In genomic region chr1:226181996-226182714, GRCh38 we compare ENCODE assay signal across 1 cellular context.
A peak's percentile ranks its signal among the peaks of the same experiment; 100 is the strongest.
TF ChIP-seq lines count a peak whose summit lies in the region.

No MANE protein-coding gene starts in this region.

TF ChIP-seq in K562, 482 proteins besides CTCF, POLR2A, EP300 and RAD21 (continued from another document and continues in another):
- no peak for TF ChIP-seq TEAD1 (CRISPR knock-in tag; IDR thresholded peaks at IDR 0.05)
- peak; percentile 99 for TF ChIP-seq NFIC (IDR thresholded peaks at IDR 0.05)
- 0 out of 2 replicates have a peak, but pooled peaks have one; percentile 15 for TF ChIP-seq NBN (IDR thresholded peaks at IDR 0.05; ENCODE audit: low read depth)
- TF ChIP-seq MLLT1 (IDR thresholded peaks at IDR 0.05): 0 out of 4 replicates have a peak, but pooled peaks of 1 of the 2 experiments have one; percentile 33
- no peak for TF ChIP-seq FOXM1 (IDR thresholded peaks at IDR 0.05; ENCODE audit: low read depth)
- 0 out of 2 replicates have a peak, but pooled peaks have one; percentile 41 for TF ChIP-seq FOXM1 (CRISPR knock-in tag; IDR thresholded peaks at IDR 0.05; ENCODE audit: low read depth)
- no peak for TF ChIP-seq MBD2 (IDR thresholded peaks at IDR 0.05; ENCODE audit: borderline replicate concordance, low read depth)
- no peak for TF ChIP-seq ZNF134 (CRISPR knock-in tag; conservative IDR thresholded peaks at IDR 0.05)
- TF ChIP-seq ZC3H8 (IDR thresholded peaks at IDR 0.05): no peak
- TF ChIP-seq BHLHE40 (IDR thresholded peaks at IDR 0.05; ENCODE audit: low read length): peak; percentile 55; the same call in 1 of the 2 replicates
- no peak for TF ChIP-seq CHD4 (IDR thresholded peaks at IDR 0.05; ENCODE audit: insufficient read depth, insufficient replicate concordance, low read depth, low read length, poor library complexity, severe bottlenecking)
- peak; percentile 98 for TF ChIP-seq ZNF384 (IDR thresholded peaks at IDR 0.05; ENCODE audit: low read depth, low read length)
- 0 out of 2 replicates have a peak, but pooled peaks have one; percentile 17 for TF ChIP-seq EGR1 (conservative IDR thresholded peaks at IDR 0.05)
- TF ChIP-seq PHF8 (IDR thresholded peaks at IDR 0.05; ENCODE audit: borderline replicate concordance, low read length): no peak
- no peak for TF ChIP-seq CREB5 (CRISPR knock-in tag; IDR thresholded peaks at IDR 0.05)
- TF ChIP-seq TEAD4 (IDR thresholded peaks at IDR 0.05; ENCODE audit: low read length): 0 out of 2 replicates have a peak, but pooled peaks have one; percentile 19
- TF ChIP-seq TEAD4 (CRISPR knock-in tag; IDR thresholded peaks at IDR 0.05; ENCODE audit: borderline replicate concordance): no peak
- peak; percentile 95 for TF ChIP-seq ZNF263 (CRISPR knock-in tag; IDR thresholded peaks at IDR 0.05; ENCODE audit: borderline replicate concordance)
- TF ChIP-seq SMARCA4 (IDR thresholded peaks at IDR 0.05): peak; percentile 56; the same call in 1 of the 2 replicates
- peak in 1 of 2 experiments; percentile 58; a peak in 2 of 4 replicates for TF ChIP-seq HDAC1 (IDR thresholded peaks at IDR 0.05)
- no peak for TF ChIP-seq CBFB (CRISPR knock-in tag; IDR thresholded peaks at IDR 0.05)
- TF ChIP-seq SIRT6 (IDR thresholded peaks at IDR 0.05; ENCODE audit: low read depth, low read length): no peak
- 0 out of 2 replicates have a peak, but pooled peaks have one; percentile 24 for TF ChIP-seq SMAD4 (CRISPR knock-in tag; conservative IDR thresholded peaks at IDR 0.05)
- TF ChIP-seq CTBP1 (IDR thresholded peaks at IDR 0.05; ENCODE audit: borderline replicate concordance): 0 out of 2 replicates have a peak, but pooled peaks have one; percentile 25
- no peak for TF ChIP-seq ZNF668 (CRISPR knock-in tag; IDR thresholded peaks at IDR 0.05)
- 0 out of 2 replicates have a peak, but pooled peaks have one; percentile 13 for TF ChIP-seq STAT5A (IDR thresholded peaks at IDR 0.05; ENCODE audit: borderline replicate concordance, low read length)
- no peak; the same call in 1 of the 2 replicates for TF ChIP-seq VEZF1 (CRISPR knock-in tag; IDR thresholded peaks at IDR 0.05)
- peak; percentile 22; the same call in 1 of the 2 replicates for TF ChIP-seq JUND (IDR thresholded peaks at IDR 0.05; ENCODE audit: borderline replicate concordance, low read depth, low read length)
- TF ChIP-seq JUND (tag; IDR thresholded peaks at IDR 0.05; ENCODE audit: borderline replicate concordance, low read depth, low read length): no peak
- no peak for TF ChIP-seq ELK3 (CRISPR knock-in tag; IDR thresholded peaks at IDR 0.05)
- TF ChIP-seq ARID2 (IDR thresholded peaks at IDR 0.05): no peak
- no peak for TF ChIP-seq EWSR1 (IDR thresholded peaks at IDR 0.05; ENCODE audit: borderline replicate concordance, low read depth, partially characterized antibody)
- peak; percentile 94 for TF ChIP-seq CEBPB (tag; IDR thresholded peaks at IDR 0.05)
- TF ChIP-seq KLF16 (IDR thresholded peaks at IDR 0.05): 0 out of 2 replicates have a peak, but pooled peaks have one; percentile 20
- TF ChIP-seq TAF9B (IDR thresholded peaks at IDR 0.05; ENCODE audit: partially characterized antibody): no peak
- no peak for TF ChIP-seq KLF1 (tag; IDR thresholded peaks at IDR 0.05)
- TF ChIP-seq CHD7 (IDR thresholded peaks at IDR 0.05; ENCODE audit: low read depth, low read length): no peak
- no peak for TF ChIP-seq PATZ1 (CRISPR knock-in tag; IDR thresholded peaks at IDR 0.05; ENCODE audit: borderline replicate concordance)
- no peak for TF ChIP-seq HMGN3 (IDR thresholded peaks at IDR 0.05; ENCODE audit: borderline replicate concordance, extremely low read depth, insufficient read length, low read depth, low read length)
- peak; percentile 73 for TF ChIP-seq CEBPG (CRISPR knock-in tag; IDR thresholded peaks at IDR 0.05)
- TF ChIP-seq CEBPG (tag; conservative IDR thresholded peaks at IDR 0.05 in 1 of 2, IDR thresholded peaks at IDR 0.05 in 1 of 2): peak; percentile 80 to 94
- no peak for TF ChIP-seq ZBTB26 (CRISPR knock-in tag; IDR thresholded peaks at IDR 0.05)
- TF ChIP-seq RBM14 (IDR thresholded peaks at IDR 0.05; ENCODE audit: borderline replicate concordance, insufficient read depth, low read depth, low read length): no peak
- no peak for TF ChIP-seq HDAC2 (IDR thresholded peaks at IDR 0.05)
- TF ChIP-seq RBBP5 (IDR thresholded peaks at IDR 0.05; ENCODE audit: borderline replicate concordance, insufficient read depth, low read length, poor library complexity, severe bottlenecking): no peak
- peak in 1 of 2 experiments; percentile 50; a peak in 1 of 4 replicates for TF ChIP-seq RCOR1 (IDR thresholded peaks at IDR 0.05; ENCODE audit: borderline replicate concordance in 1 of 2, low read depth in 2 of 2, low read length in 2 of 2)
